Comparison of ENCODE assay signal across 21 cellular contexts in genomic region chr13:27489456-27489855, GRCh38. TPM values are rescaled to one million over a fixed set of nuclear protein-coding genes. Genes with fewer than 3 reads are reported as not detected.
DNase-seq lines count a peak whose midpoint lies in the region; ATAC-seq and TF ChIP-seq lines count a peak whose summit lies in the region.
"Had no signal": no experiment of that assay in that cellular context is flagged by ENCODE, and none has a peak within 500 bp of the region (broad histone marks: within the 10 kb centered on the region; RNA-seq: fewer than 3 reads in every experiment).

No MANE protein-coding gene starts in this region.

- peaks cover 7% of the 10 kb centered on the region for H3K4me1 Mint-ChIP-seq in glutamatergic neuron (ENCODE audit: low read depth, unreplicated experiment)
- H3K4me1 Mint-ChIP-seq in Caco-2 (ENCODE audit: low read depth, unreplicated experiment): no peaks in the 10 kb centered on the region

- WGBS in right cardiac atrium: 56% methylated on average over 1 of the region's 1 CpG

- H3K36me3 Mint-ChIP-seq in glutamatergic neuron (ENCODE audit: unreplicated experiment) (no peaks in the 10 kb centered on the region), Caco-2 (ENCODE audit: insufficient read depth, unreplicated experiment) (no peaks in the 10 kb centered on the region)

- H3K9me3 ChIP-seq in right atrium auricular region: no peaks in the 10 kb centered on the region
- no peaks in the 10 kb centered on the region for H3K9me3 ChIP-seq in right cardiac atrium (ENCODE audit: control insufficient read depth, low read length)
- H3K9me3 ChIP-seq in left lung: no peaks in the 10 kb centered on the region
- H3K9me3 ChIP-seq in Caco-2: no peaks in the 10 kb centered on the region
- H3K9me3 ChIP-seq: A549, BE2C had no signal

- CTCF ChIA-PET in Caco-2 (lab: Charles Lee): no interaction called here

- in situ Hi-C loops in SK-MEL-5 (cut with HindIII; ENCODE audit: low pct_unique_long_range_greater_than_20kb, low sequenced_read_pairs): no loop called here

- intact Hi-C loops in right cardiac atrium (cut with DNase I) (no loop called here), left lung (cut with DNase I) (no loop called here), Caco-2 (cut with micrococcal nuclease; ENCODE audit: unreplicated experiment) (loop anchor here (10.0 kb wide), 1 partner anchor 285 kb away; no protein-coding TSS in a partner anchor)

- H3K9me3 Mint-ChIP-seq in glutamatergic neuron (ENCODE audit: unreplicated experiment) (no peaks in the 10 kb centered on the region), Caco-2 (ENCODE audit: unreplicated experiment) (no peaks in the 10 kb centered on the region)

- H3K36me3 ChIP-seq in right atrium auricular region (no peaks in the 10 kb centered on the region), left lung (no peaks in the 10 kb centered on the region), Caco-2 (ENCODE audit: control insufficient read depth, insufficient read depth, low read length) (no peaks in the 10 kb centered on the region)
- H3K36me3 ChIP-seq: BE2C had no signal

- no peaks in the 10 kb centered on the region for H3K27me3 Mint-ChIP-seq in glutamatergic neuron (ENCODE audit: unreplicated experiment)
- H3K27me3 Mint-ChIP-seq in Caco-2 (ENCODE audit: insufficient read depth, unreplicated experiment): no peaks in the 10 kb centered on the region

- TF ChIP-seq CTCF in right atrium auricular region (IDR thresholded peaks at IDR 0.05) (no peak), glutamatergic neuron (IDR thresholded peaks at IDR 0.05; ENCODE audit: partially characterized antibody, unreplicated experiment) (no peak), left lung (IDR thresholded peaks at IDR 0.05) (no peak), Caco-2 (IDR thresholded peaks at IDR 0.05; ENCODE audit: insufficient read depth in 1 of 2, low read depth in 1 of 2, low read length in 1 of 2, severe bottlenecking in 1 of 2, unreplicated experiment in 1 of 2) (no peak)

- no peaks in the 10 kb centered on the region for H3K27me3 ChIP-seq in right atrium auricular region
- H3K27me3 ChIP-seq in right cardiac atrium (ENCODE audit: control insufficient read depth, insufficient read depth): no peaks in the 10 kb centered on the region
- H3K27me3 ChIP-seq in left lung: no peaks in the 10 kb centered on the region
- H3K27me3 ChIP-seq in Caco-2 (replicated peaks; ENCODE audit: control insufficient read depth, insufficient read depth, low read length): no peaks in the 10 kb centered on the region
- H3K27me3 ChIP-seq: BE2C had no signal

- H3K4me3 Mint-ChIP-seq in glutamatergic neuron (ENCODE audit: unreplicated experiment): no peak overlapping the region
- H3K4me3 Mint-ChIP-seq in Caco-2 (ENCODE audit: unreplicated experiment): no peak overlapping the region

- H3K27ac Mint-ChIP-seq in glutamatergic neuron (ENCODE audit: unreplicated experiment) (peak overlapping the region; percentile 53), Caco-2 (ENCODE audit: unreplicated experiment) (no peak overlapping the region)

- DNase-seq in right atrium auricular region (ENCODE audit: low spot score) (peak; percentile 23), right cardiac atrium (no peak), SK-MEL-5 (ENCODE audit: low read depth, low spot score) (peak; percentile 62), glutamatergic neuron (no peak), left lung (no peak), NCI-H146 treated with DMSO at 0.1 percent for 48 hours (lab: John Stamatoyannopoulos, UW; ENCODE audit: unreplicated experiment) (no peak), Caco-2 (no peak)
- DNase-seq: BE2C, DMS79, Karpas-422, MV-4-11, NCI-H1105 treated with DMSO at 0.1 percent for 48 hours, NCI-H1694, NCI-H2081, NCI-H510A treated with DMSO at 0.1 percent for 48 hours, PC-9, RPMI8226, SHP77 had no signal

- H3K4me3 ChIP-seq in right atrium auricular region (no peak overlapping the region), right cardiac atrium (ENCODE audit: low read length) (no peak overlapping the region), left lung (no peak overlapping the region), Caco-2 (ENCODE audit: low read depth, low read length) (no peak overlapping the region)
- H3K4me3 ChIP-seq: A549, PC-9, SK-N-MC had no signal

- H3K4me1 ChIP-seq in right atrium auricular region: no peaks in the 10 kb centered on the region
- no peaks in the 10 kb centered on the region for H3K4me1 ChIP-seq in right cardiac atrium (ENCODE audit: control insufficient read depth, insufficient read depth, low read length)
- H3K4me1 ChIP-seq in left lung: no peaks in the 10 kb centered on the region
- no peaks in the 10 kb centered on the region; the same call in 1 of the 2 replicates for H3K4me1 ChIP-seq in Caco-2
- H3K4me1 ChIP-seq: A549, BE2C had no signal

- H3K27ac ChIP-seq in right atrium auricular region (no peak overlapping the region), right cardiac atrium (ENCODE audit: low read length) (no peak overlapping the region), left lung (no peak overlapping the region)
- H3K27ac ChIP-seq: A549, PC-9, SK-N-MC had no signal

- no TSS peak for BruUV-seq in Caco-2 (replicated peaks; lab: Mats Ljungman, UMichigan)

- ATAC-seq in right cardiac atrium (no peak), left lung (no peak), HG02970 (IDR thresholded peaks at IDR 0.05; ENCODE audit: low FRiP score, unreplicated experiment) (no peak)
- ATAC-seq: A549 had no signal

- POLR2A ChIA-PET in Caco-2 (lab: Charles Lee): interaction anchor here (0.5 kb wide), 1 partner anchor 47 kb away, joined by 3 read pairs; no protein-coding TSS in a partner anchor

RNA-seq across cellular contexts. Expression of gene MTIF3, which starts 39.1 kb away (rescaled TPM):
- 100 to 1,000 TPM; 113 to 252 TPM for total RNA-seq in right atrium auricular region
- 100 to 1,000 TPM; 102 to 157 (median 123) TPM for total RNA-seq in right cardiac atrium
- 283 TPM for polyA plus RNA-seq in right cardiac atrium
- 66.0 and 70.2 TPM in 2 replicates for total RNA-seq in SK-MEL-5 (2014; rRNA removed; shearing (Covaris generic))
- polyA plus RNA-seq in SK-MEL-5 (2015; cell fraction: cytosol; rRNA removed): 29.5 and 33.8 TPM in 2 replicates
- polyA plus RNA-seq in SK-MEL-5 (2015; cell fraction: nucleus; rRNA removed): 34.2 and 59.7 TPM in 2 replicates
- 46.1 TPM for total RNA-seq in glutamatergic neuron (ENCODE audit: unreplicated experiment)
- 10 to 100 TPM; 43.4 to 44.6 TPM for total RNA-seq in left lung
- 41.8 and 51.5 TPM in 2 replicates for total RNA-seq in Caco-2 (2022)

Comparison
In these comparisons a context has a peak if more than half of its experiments do, and no peak if none do; other contexts are left out.
1. DNase-seq: peak in right atrium auricular region (single experiment) and SK-MEL-5 (single experiment); none in right cardiac atrium (0 of 3), glutamatergic neuron (single experiment), left lung (0 of 2), NCI-H146 treated with DMSO at 0.1 percent for 48 hours (single experiment) and Caco-2 (0 of 2).